37 cellular contexts compared by ENCODE assay signal in genomic region chr21:42060166-42060565, GRCh38. TPM values are rescaled to one million over a fixed set of nuclear protein-coding genes. Genes with fewer than 3 reads are reported as not detected.
DNase-seq lines count a peak whose midpoint lies in the region; ATAC-seq, FAIRE-seq and TF ChIP-seq lines count a peak whose summit lies in the region.
"Had no signal": no experiment of that assay in that cellular context is flagged by ENCODE, and none has a peak within 500 bp of the region (broad histone marks: within the 10 kb centered on the region; RNA-seq: fewer than 3 reads in every experiment).

No MANE protein-coding gene starts in this region.

- TF ChIP-seq CTCF in CD14-positive monocyte (IDR thresholded peaks at IDR 0.05): no peak
- no peak for TF ChIP-seq CTCF in DND-41 (IDR thresholded peaks at IDR 0.05; ENCODE audit: borderline replicate concordance, extremely low read depth, low read length, poor library complexity, severe bottlenecking)
- no peak for TF ChIP-seq CTCF in chondrocyte (IDR thresholded peaks at IDR 0.05)
- TF ChIP-seq CTCF in osteoblast (IDR thresholded peaks at IDR 0.05; ENCODE audit: extremely low read depth, low read depth, low read length): no peak
- TF ChIP-seq CTCF in HepG2 (CRISPR knock-in tag; IDR thresholded peaks at IDR 0.05): no peak

- in situ Hi-C loops in HepG2 (cut with HindIII; ENCODE audit: extremely low pct_ligation_motif_present, low pct_unique_long_range_greater_than_20kb): no loop called here

- H3K36me3 ChIP-seq in DND-41 (ENCODE audit: insufficient read depth, low read length) (no peaks in the 10 kb centered on the region), osteoblast (ENCODE audit: insufficient read depth, low read length) (no peaks in the 10 kb centered on the region), HepG2 (replicated peaks in 1 of 2; ENCODE audit: control insufficient read depth in 1 of 2, insufficient read depth in 2 of 2, low read length in 2 of 2) (no peaks in the 10 kb centered on the region)
- H3K36me3 ChIP-seq: gastrocnemius medialis, sigmoid colon had no signal

- H3K27ac ChIP-seq in DND-41 (ENCODE audit: low read length) (peak overlapping the region; percentile 98), osteoblast (ENCODE audit: low read depth, low read length) (no peak overlapping the region), HepG2 (ENCODE audit: extremely low read length, insufficient read depth, low read length) (no peak overlapping the region)
- H3K27ac ChIP-seq: gastrocnemius medialis, hepatocyte, RWPE1, sigmoid colon, SK-N-MC had no signal

- DNase-seq in CD14-positive monocyte (ENCODE audit: low spot score) (no peak), DND-41 (no peak), chondrocyte (ENCODE audit: low spot score) (peak; percentile 77), osteoblast (ENCODE audit: insufficient read length, low spot score, missing footprints) (peak; percentile 47), HepG2 (ENCODE audit: low spot score) (no peak), NCI-H187 (lab: John Stamatoyannopoulos, UW) (no peak), epidermal melanocyte (ENCODE audit: insufficient read length, low spot score) (no peak)
- DNase-seq: activated CD4-positive, alpha-beta T cell treated with anti-CD3 and anti-CD28 coated beads, Interleukin-2, amount 50 U/mL, for 48 hours; activated T-cell treated with anti-CD3 and anti-CD28 coated beads, Interleukin-2, amount 50 U/mL, for 72 hours; amniotic stem cell; C1 segment of cervical spinal cord; cerebellar nuclear complex; gastrocnemius medialis; NCI-H1105; NCI-H187 treated with DMSO at 0.1 percent for 48 hours; NCI-H2171 treated with DMSO at 0.1 percent for 48 hours; NCI-H510A; OCI-M1; sigmoid colon; stimulated activated CD4-positive, alpha-beta T cell treated with anti-CD3 and anti-CD28 coated beads, Interleukin-4, amount 100 ng/mL, for 24 hours; substantia nigra; trophoblast cell had no signal

- POLR2A ChIA-PET in HepG2 (lab: Yijun Ruan, JAX): no interaction called here

- no peaks in the 10 kb centered on the region for H3K79me2 ChIP-seq in DND-41 (ENCODE audit: insufficient read depth, low read length)
- no peaks in the 10 kb centered on the region for H3K79me2 ChIP-seq in osteoblast (ENCODE audit: insufficient read depth, low read length)
- H3K79me2 ChIP-seq in HepG2 (ENCODE audit: insufficient read depth, low read length): no peaks in the 10 kb centered on the region
- H3K79me2 ChIP-seq: hepatocyte had no signal

- 66% methylated on average over 11 of the region's 15 CpGs for WGBS in HepG2 (ENCODE audit: low lambda C conversion rate)

- H3K4me2 ChIP-seq in DND-41 (ENCODE audit: insufficient read depth, low read length): no peak overlapping the region
- no peak overlapping the region for H3K4me2 ChIP-seq in osteoblast (ENCODE audit: insufficient read depth, low read length)
- H3K4me2 ChIP-seq in HepG2 (ENCODE audit: low read depth, low read length): no peak overlapping the region
- H3K4me2 ChIP-seq: hepatocyte had no signal

- H3K4me3 ChIP-seq in DND-41 (ENCODE audit: low read depth in 1 of 2, low read length in 2 of 2): no peak overlapping the region
- H3K4me3 ChIP-seq in osteoblast (ENCODE audit: insufficient read depth, low read length): no peak overlapping the region
- H3K4me3 ChIP-seq in HepG2 (replicated peaks in 1 of 3; ENCODE audit: insufficient read depth in 1 of 3, low read depth in 2 of 3, low read length in 3 of 3): no peak overlapping the region
- H3K4me3 ChIP-seq: gastrocnemius medialis, hepatocyte, sigmoid colon, SK-N-MC had no signal

- no peak for ATAC-seq in DND-41 (ENCODE audit: insufficient read depth, low read depth)
- ATAC-seq in HepG2: no peak
- ATAC-seq: activated CD4-positive, CD25-positive, alpha-beta regulatory T cell treated with anti-CD3 and anti-CD28 coated beads, Interleukin-2, amount 50 U/mL, for 24 hours; activated T-cell treated with anti-CD3 and anti-CD28 coated beads, Interleukin-2, amount 50 U/mL, for 72 hours; gastrocnemius medialis had no signal

- FAIRE-seq in HepG2 (lab: Jason Lieb, UNC): no peak
- FAIRE-seq: D721Med, endothelial cell of umbilical vein, GM18507, TTC549 had no signal

- CTCF ChIA-PET in HepG2 (lab: Yijun Ruan, JAX; ENCODE audit: low intra/inter-chr PET ratio, low total read pairs): no interaction called here

- H3K4me3 Mint-ChIP-seq in CD14-positive monocyte (no peak overlapping the region), chondrocyte (ENCODE audit: unreplicated experiment) (no peak overlapping the region)
- H3K4me3 Mint-ChIP-seq: activated T-cell treated with anti-CD3 and anti-CD28 coated beads, Interleukin-2, amount 50 U/mL, for 72 hours; brain; neural crest cell; T-helper 1 cell treated with Interleukin-12 subunit alpha and Interleukin-12 subunit beta and Interleukin-4 antibody, amounts not matched to agents 30 μg/mL and 1 μg/mL, for 36 hours had no signal

- H2AFZ ChIP-seq in DND-41 (ENCODE audit: low read depth, low read length) (no peak overlapping the region), osteoblast (ENCODE audit: low read length) (no peak overlapping the region), HepG2 (ENCODE audit: low read length) (no peak overlapping the region)
- H2AFZ ChIP-seq: hepatocyte had no signal

- no TSS peak for BruUV-seq in HepG2 (replicated peaks; lab: Mats Ljungman, UMichigan)

- H3K36me3 Mint-ChIP-seq in CD14-positive monocyte: no peaks in the 10 kb centered on the region
- no peaks in the 10 kb centered on the region for H3K36me3 Mint-ChIP-seq in chondrocyte (ENCODE audit: low read depth)
- H3K36me3 Mint-ChIP-seq: brain had no signal

- no peak for TF ChIP-seq RAD21 in HepG2 (CRISPR knock-in tag; IDR thresholded peaks at IDR 0.05)

- H3K9ac ChIP-seq in DND-41 (ENCODE audit: low read depth, low read length): no peak overlapping the region
- no peak overlapping the region for H3K9ac ChIP-seq in HepG2 (ENCODE audit: insufficient read depth, low read depth, low read length)

- H4K20me1 ChIP-seq in DND-41 (ENCODE audit: insufficient read depth, low read length) (no peaks in the 10 kb centered on the region), osteoblast (ENCODE audit: insufficient read depth, low read length) (no peaks in the 10 kb centered on the region), HepG2 (ENCODE audit: insufficient read depth, low read length) (no peaks in the 10 kb centered on the region)

- peaks cover 40% of the 10 kb centered on the region for H3K4me1 ChIP-seq in DND-41 (ENCODE audit: insufficient read depth, low read length)
- H3K4me1 ChIP-seq in osteoblast (ENCODE audit: insufficient read depth, low read length): peaks cover 30% of the 10 kb centered on the region
- peaks cover 28% of the 10 kb centered on the region for H3K4me1 ChIP-seq in HepG2 (ENCODE audit: insufficient read depth, low read length)
- H3K4me1 ChIP-seq: gastrocnemius medialis had no signal

- H3K4me1 Mint-ChIP-seq in CD14-positive monocyte (peaks cover 75% of the 10 kb centered on the region), chondrocyte (ENCODE audit: low read depth) (peaks cover 21% of the 10 kb centered on the region)

- intact Hi-C loops in CD14-positive monocyte (cut with micrococcal nuclease): loop anchor here (5.0 to 10.0 kb wide), 2 partner anchors 37 to 55 kb away; no protein-coding TSS in a partner anchor
- intact Hi-C loops in HepG2 (cut with micrococcal nuclease; ENCODE audit: unreplicated experiment): no loop called here

- H3K27me3 ChIP-seq in DND-41 (ENCODE audit: insufficient read depth, low read length, poor library complexity): no peaks in the 10 kb centered on the region
- H3K27me3 ChIP-seq in osteoblast (ENCODE audit: insufficient read depth, low read length): peaks cover 31% of the 10 kb centered on the region
- peaks cover 12 to 94% of the 10 kb centered on the region in 2 experiments for H3K27me3 ChIP-seq in HepG2 (ENCODE audit: control insufficient read depth in 1 of 2, insufficient read depth in 2 of 2, low read length in 2 of 2)
- H3K27me3 ChIP-seq: gastrocnemius medialis, hepatocyte, sigmoid colon had no signal

- H3K9me3 Mint-ChIP-seq in CD14-positive monocyte (peaks cover 0 to 2% (median 0%) of the 10 kb centered on the region in 7 donors), chondrocyte (ENCODE audit: low read depth) (no peaks in the 10 kb centered on the region)
- H3K9me3 Mint-ChIP-seq: activated T-cell treated with anti-CD3 and anti-CD28 coated beads, Interleukin-2, amount 50 U/mL, for 72 hours; neural crest cell; T-helper 1 cell treated with Interleukin-12 subunit alpha and Interleukin-12 subunit beta and Interleukin-4 antibody, amounts not matched to agents 30 μg/mL and 1 μg/mL, for 36 hours had no signal

- TF ChIP-seq EP300 in HepG2 (IDR thresholded peaks at IDR 0.05; ENCODE audit: low read depth in 2 of 2, low read length in 2 of 2) (no peak), HepG2 (CRISPR knock-in tag; IDR thresholded peaks at IDR 0.05; ENCODE audit: borderline replicate concordance) (no peak)

- peaks cover 0 to 6% (median 2%) of the 10 kb centered on the region in 3 donors for H3K27me3 Mint-ChIP-seq in CD14-positive monocyte (ENCODE audit: low read depth in 3 of 3)
- peaks cover 9% of the 10 kb centered on the region for H3K27me3 Mint-ChIP-seq in chondrocyte (ENCODE audit: low read depth)

- H3K27ac Mint-ChIP-seq in CD14-positive monocyte: peak overlapping the region in 4 of 7 donors; percentile 58 to 97 (median 94)
- H3K27ac Mint-ChIP-seq in chondrocyte (ENCODE audit: unreplicated experiment): no peak overlapping the region
- H3K27ac Mint-ChIP-seq: activated T-cell treated with anti-CD3 and anti-CD28 coated beads, Interleukin-2, amount 50 U/mL, for 72 hours; T-helper 1 cell treated with Interleukin-12 subunit alpha and Interleukin-12 subunit beta and Interleukin-4 antibody, amounts not matched to agents 30 μg/mL and 1 μg/mL, for 36 hours had no signal

- TF ChIP-seq POLR2A in HepG2 (IDR thresholded peaks at IDR 0.05; ENCODE audit: insufficient read depth in 1 of 2, low read depth in 2 of 2, low read length in 2 of 2): no peak

- no peaks in the 10 kb centered on the region for H3K9me3 ChIP-seq in DND-41 (ENCODE audit: insufficient read depth, low read length, severe bottlenecking)
- no peaks in the 10 kb centered on the region for H3K9me3 ChIP-seq in osteoblast (ENCODE audit: low read depth, low read length)
- H3K9me3 ChIP-seq in HepG2 (ENCODE audit: low read length): no peaks in the 10 kb centered on the region
- H3K9me3 ChIP-seq: gastrocnemius medialis, sigmoid colon had no signal

RNA-seq across cellular contexts. Expression of gene UMODL1, which starts 11.0 kb away (rescaled TPM):
- not detected for polyA plus RNA-seq in CD14-positive monocyte
- total RNA-seq in chondrocyte: 0.29 TPM in 1 of 3 replicates, not detected in the others
- under 0.01 TPM in 1 of 2 replicates, not detected in the other for total RNA-seq in osteoblast
- not detected in 2 replicates for total RNA-seq in HepG2 (2016; rRNA removed; fragmentation: Illumina TruSeq; extraction: Trizol)
- not detected in 2 replicates for total RNA-seq in HepG2 (2016; cell fraction: cytosol; rRNA removed; fragmentation: Illumina TruSeq; extraction: Trizol; ENCODE audit: low read depth)
- not detected in 2 replicates for total RNA-seq in HepG2 (2016; cell fraction: insoluble cytoplasmic fraction; rRNA removed; fragmentation: Illumina TruSeq; extraction: Trizol)
- not detected in 2 replicates for total RNA-seq in HepG2 (2016; cell fraction: membrane; rRNA removed; fragmentation: Illumina TruSeq; extraction: Trizol)
- not detected in 2 replicates for total RNA-seq in HepG2 (2016; cell fraction: nucleus; rRNA removed; fragmentation: Illumina TruSeq; extraction: Trizol)
- not detected in 2 replicates for polyA plus RNA-seq in HepG2 (2011; rRNA removed)
- polyA plus RNA-seq in HepG2 (2011; cell fraction: cytosol; rRNA removed): not detected in 2 replicates
- not detected in 2 replicates for polyA plus RNA-seq in HepG2 (2011; cell fraction: nucleus; rRNA removed)
- polyA plus RNA-seq in HepG2 (2012): not detected in 2 replicates
- not detected in 2 replicates for polyA plus RNA-seq in HepG2 (2016; cell fraction: cytosol; fragmentation: Illumina TruSeq; extraction: Trizol; ENCODE audit: low read depth)
- not detected in 2 replicates for polyA plus RNA-seq in HepG2 (2016; cell fraction: insoluble cytoplasmic fraction; fragmentation: Illumina TruSeq; extraction: Trizol; ENCODE audit: low read depth)
- not detected in 2 replicates for polyA plus RNA-seq in HepG2 (2016; cell fraction: membrane; fragmentation: Illumina TruSeq; extraction: Trizol; ENCODE audit: low read depth)
- not detected in 2 replicates for polyA plus RNA-seq in HepG2 (2016; cell fraction: nucleus; fragmentation: Illumina TruSeq; extraction: Trizol; ENCODE audit: insufficient read depth, low read depth)
- polyA minus RNA-seq in HepG2 (2011; rRNA and poly(A)+ RNA removed; ENCODE audit: low replicate concordance): not detected in 2 replicates
- polyA minus RNA-seq in HepG2 (2011; cell fraction: cytosol; rRNA and poly(A)+ RNA removed): not detected in 2 replicates
- polyA minus RNA-seq in HepG2 (2011; cell fraction: nucleus; rRNA and poly(A)+ RNA removed): not detected in 2 replicates
- total RNA-seq: endothelial cell of umbilical vein, fibroblast of lung, H4, lung microvascular endothelial cell, MCF 10A, neural crest cell, sigmoid colon had no signal
- polyA plus RNA-seq: endothelial cell of umbilical vein, fibroblast of lung had no signal

RNA-seq across cellular contexts. Expression of gene ZBTB21, which starts 50.0 kb away (rescaled TPM):
- polyA plus RNA-seq in CD14-positive monocyte: 1 to 10 TPM; 4.7 to 7.2 TPM
- 18.0 to 21.2 TPM (median 18.6 TPM) in 3 replicates for total RNA-seq in chondrocyte
- 12.7 and 13.8 TPM in 2 replicates for total RNA-seq in osteoblast
- total RNA-seq in HepG2 (2016; rRNA removed; fragmentation: Illumina TruSeq; extraction: Trizol): 6.1 and 7.7 TPM in 2 replicates
- total RNA-seq in HepG2 (2016; cell fraction: cytosol; rRNA removed; fragmentation: Illumina TruSeq; extraction: Trizol; ENCODE audit: low read depth): 0.97 and 1.3 TPM in 2 replicates
- 5.5 and 8.3 TPM in 2 replicates for total RNA-seq in HepG2 (2016; cell fraction: insoluble cytoplasmic fraction; rRNA removed; fragmentation: Illumina TruSeq; extraction: Trizol)
- 3.0 and 3.4 TPM in 2 replicates for total RNA-seq in HepG2 (2016; cell fraction: membrane; rRNA removed; fragmentation: Illumina TruSeq; extraction: Trizol)
- 8.5 and 10.3 TPM in 2 replicates for total RNA-seq in HepG2 (2016; cell fraction: nucleus; rRNA removed; fragmentation: Illumina TruSeq; extraction: Trizol)
- 2.5 and 4.5 TPM in 2 replicates for polyA plus RNA-seq in HepG2 (2011; rRNA removed)
- 1.6 and 2.3 TPM in 2 replicates for polyA plus RNA-seq in HepG2 (2011; cell fraction: cytosol; rRNA removed)
- polyA plus RNA-seq in HepG2 (2011; cell fraction: nucleus; rRNA removed): 4.3 and 8.3 TPM in 2 replicates
- 3.7 and 5.1 TPM in 2 replicates for polyA plus RNA-seq in HepG2 (2012)
- 0.25 TPM in 2 replicates for polyA plus RNA-seq in HepG2 (2016; cell fraction: cytosol; fragmentation: Illumina TruSeq; extraction: Trizol; ENCODE audit: low read depth)
- polyA plus RNA-seq in HepG2 (2016; cell fraction: insoluble cytoplasmic fraction; fragmentation: Illumina TruSeq; extraction: Trizol; ENCODE audit: low read depth): 5.7 and 5.8 TPM in 2 replicates
- 0.60 and 0.90 TPM in 2 replicates for polyA plus RNA-seq in HepG2 (2016; cell fraction: membrane; fragmentation: Illumina TruSeq; extraction: Trizol; ENCODE audit: low read depth)
- polyA plus RNA-seq in HepG2 (2016; cell fraction: nucleus; fragmentation: Illumina TruSeq; extraction: Trizol; ENCODE audit: insufficient read depth, low read depth): 8.0 and 9.0 TPM in 2 replicates
- polyA minus RNA-seq in HepG2 (2011; rRNA and poly(A)+ RNA removed; ENCODE audit: low replicate concordance): 6.1 and 21.7 TPM in 2 replicates
- 4.0 and 6.0 TPM in 2 replicates for polyA minus RNA-seq in HepG2 (2011; cell fraction: cytosol; rRNA and poly(A)+ RNA removed)
- 14.5 and 16.0 TPM in 2 replicates for polyA minus RNA-seq in HepG2 (2011; cell fraction: nucleus; rRNA and poly(A)+ RNA removed)

Comparison
In these comparisons a context has a peak if more than half of its experiments do, and no peak if none do; other contexts are left out.
1. DNase-seq: peak in chondrocyte (single experiment) and osteoblast (single experiment); none in CD14-positive monocyte (single experiment), DND-41 (single experiment), HepG2 (single experiment), NCI-H187 (0 of 2) and epidermal melanocyte (single experiment).